Comparison of ENCODE assay signal across 1 cellular context in genomic region chr17:29590261-29590978, GRCh38.
TF ChIP-seq lines count a peak whose summit lies in the region.

No MANE protein-coding gene starts in this region.

TF ChIP-seq in SK-N-SH treated with all-trans-retinoic acid at 6 μM for 48 hours, 23 proteins besides CTCF, POLR2A, EP300 and RAD21 (continued from another document):
- TF ChIP-seq TSHZ2 (CRISPR knock-in tag; IDR thresholded peaks at IDR 0.05): no peak
